In the genomic region with DNA sequence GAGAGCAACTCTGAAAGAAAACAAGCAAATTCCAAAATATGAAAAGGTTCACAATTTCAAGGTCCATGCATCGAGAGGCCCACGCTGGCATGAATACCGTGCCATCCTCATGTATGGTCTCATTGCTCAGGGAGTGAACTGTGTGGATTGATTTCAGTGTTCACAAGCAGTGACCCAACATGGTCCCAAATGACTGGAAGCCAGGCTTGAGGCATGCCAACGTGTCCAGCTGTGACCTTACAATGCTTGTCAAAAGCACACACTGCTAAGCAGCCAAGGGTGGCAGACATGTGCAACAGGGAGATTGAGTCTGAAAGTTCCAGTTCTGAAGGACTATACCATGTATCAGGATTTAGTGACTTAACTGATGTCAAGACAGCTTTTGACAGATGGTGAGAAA, we compare ENCODE assay signal across 33 cellular contexts. TPM values are rescaled to one million over a fixed set of nuclear protein-coding genes. Genes with fewer than 3 reads are reported as not detected.
"Had no signal": no experiment of that assay in that cellular context is flagged by ENCODE, and none has a peak within 500 bp of the region (broad histone marks: within the 10 kb centered on the region; RNA-seq: fewer than 3 reads in every experiment).

No MANE protein-coding gene starts in this region.

- H3K27me3 ChIP-seq: colonic mucosa, left lung had no signal

- H3K4me1 ChIP-seq: colonic mucosa, gastrocnemius medialis, heart right ventricle, left lung, lower lobe of right lung had no signal

- H3K9me3 ChIP-seq: colonic mucosa, gastrocnemius medialis, lower lobe of right lung had no signal

- H3K27ac ChIP-seq: colonic mucosa, epithelial cell of prostate, esophagus squamous epithelium, gastrocnemius medialis, heart right ventricle, left lung, lower lobe of right lung had no signal

- H3K4me3 ChIP-seq: colonic mucosa, esophagus squamous epithelium, gastrocnemius medialis, heart right ventricle, left lung, lower lobe of right lung had no signal

- H3K4me1 Mint-ChIP-seq: endodermal cell had no signal

- FAIRE-seq: endometrium, islet of Langerhans, keratinocyte had no signal

- DNase-seq: colonic mucosa; cortex of kidney; effector CD8-positive, alpha-beta T cell; effector memory CD8-positive, alpha-beta T cell; endodermal cell; erythroblast; esophagus squamous epithelium; foreskin fibroblast; foreskin melanocyte; gastrocnemius medialis; glutamatergic neuron; head of caudate nucleus; heart right ventricle; hippocampal formation; left cardiac atrium; left lung; left ventricle myocardium superior; lower lobe of right lung; mesendoderm; midbrain had no signal

- H3K36me3 ChIP-seq: colonic mucosa, esophagus squamous epithelium, gastrocnemius medialis, heart right ventricle, left lung, lower lobe of right lung had no signal

- H3K4me3 Mint-ChIP-seq: dendritic cell treated with granulocyte-macrophage colony-stimulating factor and Interleukin-4, amounts not matched to agents 40 ng/mL and 50 ng/mL, for 4 days; effector memory CD8-positive, alpha-beta T cell; endodermal cell had no signal

- H3K27ac Mint-ChIP-seq: dendritic cell treated with granulocyte-macrophage colony-stimulating factor and Interleukin-4, amounts not matched to agents 40 ng/mL and 50 ng/mL, for 4 days; effector memory CD8-positive, alpha-beta T cell; endodermal cell had no signal

- H3K27me3 Mint-ChIP-seq: dendritic cell treated with granulocyte-macrophage colony-stimulating factor and Interleukin-4, amounts not matched to agents 40 ng/mL and 50 ng/mL, for 4 days had no signal

RNA-seq across cellular contexts. Expression of a gene that starts 58.7 kb away (rescaled TPM):
- total RNA-seq: cerebellum, colonic mucosa, dermis microvascular lymphatic vessel endothelial cell, endodermal cell, esophagus squamous epithelium, gastrocnemius medialis, glomerular endothelial cell, heart right ventricle, kidney epithelial cell, left cardiac atrium, left lung, left ventricle myocardium superior, lower leg skin, lower lobe of right lung, lung microvascular endothelial cell, mononuclear cell, mucosa of gallbladder had no signal
- polyA plus RNA-seq: heart right ventricle, keratinocyte had no signal
